Comparison of ENCODE assay signal across 1 cellular context in genomic region chr1:9591669-9592509, GRCh38.
TF ChIP-seq lines count a peak whose summit lies in the region.

No MANE protein-coding gene starts in this region.

TF ChIP-seq in H1, 55 proteins besides CTCF, POLR2A, EP300 and RAD21 (continued from another document):
- TF ChIP-seq ZNF274 (IDR thresholded peaks at IDR 0.05; ENCODE audit: borderline replicate concordance, extremely low read depth, low read length) (no peak), GTF2F1 (IDR thresholded peaks at IDR 0.05; ENCODE audit: borderline replicate concordance, low read depth, low read length) (no peak), SP1 (IDR thresholded peaks at IDR 0.05; ENCODE audit: low read depth, low read length) (no peak), CBX8 (IDR thresholded peaks at IDR 0.05; ENCODE audit: borderline replicate concordance, low read depth, low read length) (no peak), MAFK (IDR thresholded peaks at IDR 0.05; ENCODE audit: low read depth, low read length) (no peak), SP2 (IDR thresholded peaks at IDR 0.05; ENCODE audit: low read length) (no peak), NRF1 (IDR thresholded peaks at IDR 0.05; ENCODE audit: low read depth, low read length) (no peak), SIX5 (IDR thresholded peaks at IDR 0.05; ENCODE audit: low read depth, low read length) (no peak)
